ENCODE assay signal across 1 cellular context in the genomic region with DNA sequence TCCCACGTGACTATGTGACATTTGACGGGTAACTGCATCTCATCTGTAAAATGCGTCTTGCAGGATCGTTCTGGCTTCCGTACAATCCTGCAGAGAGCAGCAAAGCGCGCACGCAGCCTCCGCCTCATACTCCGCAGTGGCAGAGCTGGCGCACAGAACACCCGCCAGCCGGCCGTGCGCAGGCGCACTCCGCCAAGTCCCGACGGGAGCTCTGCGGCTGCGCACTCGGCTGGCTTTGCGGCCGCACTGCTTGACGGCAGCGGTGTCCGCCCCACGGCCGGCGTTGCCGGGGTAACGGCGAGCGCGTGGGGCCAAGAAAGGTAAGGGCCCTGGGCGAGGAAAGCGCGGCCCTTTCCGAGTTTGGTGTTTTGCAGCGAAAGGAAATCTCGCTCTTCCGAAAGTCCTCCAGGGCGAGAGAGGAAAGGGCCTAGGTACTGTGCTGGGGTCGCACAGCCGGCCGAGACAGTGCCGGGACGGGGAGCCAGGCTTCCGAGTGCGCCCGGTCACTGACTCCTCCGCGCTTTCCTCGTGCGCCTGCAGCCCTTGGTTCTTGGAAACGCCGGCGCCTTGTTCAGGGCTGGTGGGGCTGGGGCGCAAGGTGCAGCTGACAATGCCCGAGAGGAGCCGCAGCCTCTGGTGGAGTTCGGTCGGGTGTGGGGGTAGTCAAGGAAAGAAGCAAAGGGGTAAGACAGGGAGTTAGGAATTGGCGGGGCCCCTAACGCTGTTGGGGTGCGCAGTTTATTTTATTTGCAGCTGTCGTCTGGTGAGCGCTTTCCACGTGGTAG.
A peak's percentile ranks its signal among the peaks of the same experiment; 100 is the strongest.
TF ChIP-seq lines count a peak whose summit lies in the region.

A gene (plus strand): TSS at position 283 of the 785 bp plus-strand sequence. CDS start 5,321 bp downstream, outside the sequence.

TF ChIP-seq in HCT116, 20 proteins besides CTCF, POLR2A, EP300 and RAD21 (continued from another document):
- no peak for TF ChIP-seq CEBPB (IDR thresholded peaks at IDR 0.05; ENCODE audit: low read depth)
- TF ChIP-seq YY1 (IDR thresholded peaks at IDR 0.05; ENCODE audit: extremely low read depth, insufficient replicate concordance, low read depth, low read length) = peak; percentile 22
